ENCODE assay signal across 13 cellular contexts in the genomic region with DNA sequence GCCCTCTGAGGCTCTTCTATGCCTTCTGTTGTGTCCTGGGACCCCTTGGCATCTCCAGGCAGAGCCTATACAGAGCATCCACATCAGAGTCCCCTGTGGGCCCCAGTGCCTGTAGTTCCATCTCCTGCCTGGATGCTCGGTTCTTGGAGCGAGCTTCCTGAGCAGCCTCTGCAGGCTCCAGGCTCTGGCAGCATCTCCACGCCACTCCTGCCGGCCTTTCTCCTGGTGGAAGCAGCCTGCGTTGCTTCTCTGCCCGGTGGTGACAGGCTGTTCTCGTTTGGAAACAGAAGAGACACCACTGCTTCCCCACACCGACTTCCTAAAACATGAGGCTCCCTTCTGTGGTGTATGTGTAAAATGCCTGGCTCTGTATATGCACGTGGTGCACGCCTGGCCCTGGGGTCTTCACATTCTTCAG. TPM values are rescaled to one million over a fixed set of nuclear protein-coding genes. Genes with fewer than 3 reads are reported as not detected.
DNase-seq lines count a peak whose midpoint lies in the region; ATAC-seq, FAIRE-seq and TF ChIP-seq lines count a peak whose summit lies in the region.
"Had no signal": no experiment of that assay in that cellular context is flagged by ENCODE, and none has a peak within 500 bp of the region (broad histone marks: within the 10 kb centered on the region; RNA-seq: fewer than 3 reads in every experiment).

No MANE protein-coding gene starts in this region.

- H3K36me3 ChIP-seq in HepG2 (replicated peaks in 1 of 2; ENCODE audit: control insufficient read depth in 1 of 2, insufficient read depth in 2 of 2, low read length in 2 of 2) (peaks cover 2 to 31% of the 10 kb centered on the region in 2 experiments; a peak in 3 of 5 replicates), right lobe of liver (peaks cover 0 to 3% (median 0%) of the 10 kb centered on the region in 4 donors), astrocyte (ENCODE audit: insufficient read depth, low read length) (no peaks in the 10 kb centered on the region)
- H3K36me3 ChIP-seq: upper lobe of left lung had no signal

- H3K4me3 Mint-ChIP-seq in astrocyte (ENCODE audit: unreplicated experiment), result no peak overlapping the region
- H3K4me3 Mint-ChIP-seq: CD4-positive, CD25-positive, alpha-beta regulatory T cell had no signal

- TF ChIP-seq EP300 in HepG2 (IDR thresholded peaks at IDR 0.05; ENCODE audit: low read depth in 2 of 2, low read length in 2 of 2), result no peak
- no peak for TF ChIP-seq EP300 in HepG2 (CRISPR knock-in tag; IDR thresholded peaks at IDR 0.05; ENCODE audit: borderline replicate concordance)

- H3K9me3 ChIP-seq in HepG2 (ENCODE audit: low read length), result no peaks in the 10 kb centered on the region
- no peaks in the 10 kb centered on the region for H3K9me3 ChIP-seq in right lobe of liver
- H3K9me3 ChIP-seq in astrocyte (ENCODE audit: insufficient read depth, low read depth, low read length), result no peaks in the 10 kb centered on the region

- POLR2A ChIA-PET in HepG2 (lab: Yijun Ruan, JAX), result no interaction called here

- no peak overlapping the region for H3K4me2 ChIP-seq in HepG2 (ENCODE audit: low read depth, low read length)
- H3K4me2 ChIP-seq in astrocyte (ENCODE audit: low read length), result peak overlapping the region; percentile 68

- CTCF ChIA-PET in HepG2 (lab: Yijun Ruan, JAX; ENCODE audit: low intra/inter-chr PET ratio, low total read pairs), result no interaction called here

- H3K27ac ChIP-seq in HepG2 (ENCODE audit: extremely low read length, insufficient read depth, low read length) (no peak overlapping the region), right lobe of liver (no peak overlapping the region), astrocyte (ENCODE audit: low read depth, low read length) (no peak overlapping the region)

- TF ChIP-seq RAD21 in HepG2 (CRISPR knock-in tag; IDR thresholded peaks at IDR 0.05), result no peak

- ATAC-seq in HepG2, result peak; percentile 33; the same call in 1 of the 3 replicates
- no peak for ATAC-seq in right lobe of liver
- ATAC-seq in left ventricle myocardium superior, result peak; percentile 61
- no peak for ATAC-seq in GM21526 (IDR thresholded peaks at IDR 0.05; ENCODE audit: low FRiP score, unreplicated experiment)
- ATAC-seq: PC-3 had no signal

- peaks cover 20% of the 10 kb centered on the region for H3K36me3 Mint-ChIP-seq in astrocyte (ENCODE audit: low read depth, unreplicated experiment)

- H3K4me1 ChIP-seq in HepG2 (ENCODE audit: insufficient read depth, low read length) (peaks cover 19% of the 10 kb centered on the region), right lobe of liver (peaks cover 0 to 2% (median 0%) of the 10 kb centered on the region in 4 donors), astrocyte (ENCODE audit: insufficient read depth, low read length) (peaks cover 36% of the 10 kb centered on the region)

- TF ChIP-seq CTCF in HepG2 (CRISPR knock-in tag; IDR thresholded peaks at IDR 0.05) (no peak), right lobe of liver (IDR thresholded peaks at IDR 0.05) (no peak), astrocyte (IDR thresholded peaks at IDR 0.05; ENCODE audit: insufficient read depth, low read depth, low read length) (no peak)

- in situ Hi-C loops in HepG2 (cut with HindIII; ENCODE audit: extremely low pct_ligation_motif_present, low pct_unique_long_range_greater_than_20kb), result no loop called here

- FAIRE-seq in HepG2 (lab: Jason Lieb, UNC) (no peak), astrocyte (lab: Jason Lieb, UNC) (no peak)

- DNase-seq in HepG2 (ENCODE audit: low spot score) (no peak), right lobe of liver (no peak), astrocyte (ENCODE audit: low read depth) (peak; percentile 16), left ventricle myocardium superior (peak; percentile 82), HK-2 (ENCODE audit: unreplicated experiment) (no peak), NCI-H1694 (lab: John Stamatoyannopoulos, UW) (no peak)
- DNase-seq in stimulated activated CD4-positive, alpha-beta T cell treated with anti-CD3 and anti-CD28 coated beads, Interleukin-15, amount 100 ng/mL, for 24 hours, result no peak
- DNase-seq: CD4-positive, CD25-positive, alpha-beta regulatory T cell; dermis blood vessel endothelial cell; NCI-H187 treated with DMSO at 0.1 percent for 48 hours; upper lobe of left lung had no signal

- H3K4me3 ChIP-seq in HepG2 (replicated peaks in 1 of 3; ENCODE audit: insufficient read depth in 1 of 3, low read depth in 2 of 3, low read length in 3 of 3), result no peak overlapping the region
- H3K4me3 ChIP-seq in right lobe of liver, result no peak overlapping the region
- H3K4me3 ChIP-seq in astrocyte (ENCODE audit: insufficient read depth, low read depth, low read length), result no peak overlapping the region
- H3K4me3 ChIP-seq: upper lobe of left lung had no signal

- 98% methylated on average over 4 of the region's 10 CpGs for WGBS in HepG2 (ENCODE audit: low lambda C conversion rate)
- WGBS in right lobe of liver (ENCODE audit: insufficient coverage, low coverage, low lambda C conversion rate, missing lambda C conversion rate), result 61% methylated on average over 5 of the region's 10 CpGs

- H3K79me2 ChIP-seq in HepG2 (ENCODE audit: insufficient read depth, low read length) (peaks cover 81% of the 10 kb centered on the region), astrocyte (ENCODE audit: insufficient read depth, low read length) (peaks cover 85% of the 10 kb centered on the region)

- H3K9me3 Mint-ChIP-seq in astrocyte (ENCODE audit: unreplicated experiment), result peaks cover 11% of the 10 kb centered on the region

- H3K9ac ChIP-seq in HepG2 (ENCODE audit: insufficient read depth, low read depth, low read length), result no peak overlapping the region
- no peak overlapping the region for H3K9ac ChIP-seq in astrocyte (ENCODE audit: low read length)

- no peaks in the 10 kb centered on the region for H3K27me3 ChIP-seq in HepG2 (ENCODE audit: control insufficient read depth in 1 of 2, insufficient read depth in 2 of 2, low read length in 2 of 2)
- H3K27me3 ChIP-seq in right lobe of liver, result no peaks in the 10 kb centered on the region
- no peaks in the 10 kb centered on the region for H3K27me3 ChIP-seq in astrocyte (ENCODE audit: insufficient read depth, low read length)
- H3K27me3 ChIP-seq: upper lobe of left lung had no signal

- no peak overlapping the region for H3K27ac Mint-ChIP-seq in astrocyte (ENCODE audit: unreplicated experiment)

- peaks cover 31% of the 10 kb centered on the region for H3K4me1 Mint-ChIP-seq in astrocyte (ENCODE audit: low read depth, unreplicated experiment)

- intact Hi-C loops in HepG2 (cut with micrococcal nuclease; ENCODE audit: unreplicated experiment), result no loop called here
- intact Hi-C loops in right lobe of liver (cut with DNase I), result no loop called here
- intact Hi-C loops in left ventricle myocardium superior (cut with micrococcal nuclease), result no loop called here

- H4K20me1 ChIP-seq in HepG2 (ENCODE audit: insufficient read depth, low read length), result 0 out of 2 replicates have a peak, but pooled peaks cover 3% of the 10 kb centered on the region
- H4K20me1 ChIP-seq in astrocyte (ENCODE audit: insufficient read depth, low read length), result peaks cover 95% of the 10 kb centered on the region

- no peaks in the 10 kb centered on the region for H3K27me3 Mint-ChIP-seq in astrocyte (ENCODE audit: low read depth, unreplicated experiment)
- H3K27me3 Mint-ChIP-seq: CD4-positive, CD25-positive, alpha-beta regulatory T cell had no signal

- no TSS peak for BruUV-seq in HepG2 (replicated peaks; lab: Mats Ljungman, UMichigan)

- TF ChIP-seq POLR2A in HepG2 (IDR thresholded peaks at IDR 0.05; ENCODE audit: insufficient read depth in 1 of 2, low read depth in 2 of 2, low read length in 2 of 2) (no peak), right lobe of liver (IDR thresholded peaks at IDR 0.05) (no peak)

- H2AFZ ChIP-seq in HepG2 (ENCODE audit: low read length) (no peak overlapping the region), astrocyte (ENCODE audit: low read depth, low read length) (no peak overlapping the region)

RNA-seq across cellular contexts. Expression of gene BCR, which starts 52.8 kb away (rescaled TPM):
- total RNA-seq in HepG2 (2016; rRNA removed; fragmentation: Illumina TruSeq; extraction: Trizol), result 33.6 and 35.4 TPM in 2 replicates
- 10.9 and 12.3 TPM in 2 replicates for total RNA-seq in HepG2 (2016; cell fraction: cytosol; rRNA removed; fragmentation: Illumina TruSeq; extraction: Trizol; ENCODE audit: low read depth)
- total RNA-seq in HepG2 (2016; cell fraction: insoluble cytoplasmic fraction; rRNA removed; fragmentation: Illumina TruSeq; extraction: Trizol), result 29.4 and 37.4 TPM in 2 replicates
- total RNA-seq in HepG2 (2016; cell fraction: membrane; rRNA removed; fragmentation: Illumina TruSeq; extraction: Trizol), result 17.4 and 22.3 TPM in 2 replicates
- 26.4 and 32.2 TPM in 2 replicates for total RNA-seq in HepG2 (2016; cell fraction: nucleus; rRNA removed; fragmentation: Illumina TruSeq; extraction: Trizol)
- polyA plus RNA-seq in HepG2 (2011; rRNA removed), result 19.9 and 21.9 TPM in 2 replicates
- 28.9 and 33.8 TPM in 2 replicates for polyA plus RNA-seq in HepG2 (2011; cell fraction: cytosol; rRNA removed)
- polyA plus RNA-seq in HepG2 (2011; cell fraction: nucleus; rRNA removed), result 66.0 and 71.9 TPM in 2 replicates
- 21.2 and 25.3 TPM in 2 replicates for polyA plus RNA-seq in HepG2 (2012)
- polyA plus RNA-seq in HepG2 (2016; cell fraction: cytosol; fragmentation: Illumina TruSeq; extraction: Trizol; ENCODE audit: low read depth), result 2.3 and 4.6 TPM in 2 replicates
- 26.5 and 34.8 TPM in 2 replicates for polyA plus RNA-seq in HepG2 (2016; cell fraction: insoluble cytoplasmic fraction; fragmentation: Illumina TruSeq; extraction: Trizol; ENCODE audit: low read depth)
- 11.6 and 12.9 TPM in 2 replicates for polyA plus RNA-seq in HepG2 (2016; cell fraction: membrane; fragmentation: Illumina TruSeq; extraction: Trizol; ENCODE audit: low read depth)
- polyA plus RNA-seq in HepG2 (2016; cell fraction: nucleus; fragmentation: Illumina TruSeq; extraction: Trizol; ENCODE audit: insufficient read depth, low read depth), result 45.4 and 51.6 TPM in 2 replicates
- polyA minus RNA-seq in HepG2 (2011; rRNA and poly(A)+ RNA removed; ENCODE audit: low replicate concordance), result 67.7 and 82.7 TPM in 2 replicates
- polyA minus RNA-seq in HepG2 (2011; cell fraction: cytosol; rRNA and poly(A)+ RNA removed), result 43.0 and 57.5 TPM in 2 replicates
- polyA minus RNA-seq in HepG2 (2011; cell fraction: nucleus; rRNA and poly(A)+ RNA removed), result 24.6 and 32.1 TPM in 2 replicates
- 10 to 100 TPM; 22.7 to 28.8 (median 24.3) TPM for total RNA-seq in right lobe of liver
- total RNA-seq in astrocyte, result 41.2 and 48.9 TPM in 2 replicates
- total RNA-seq in left ventricle myocardium superior, result 25.0 TPM

Comparison
In these comparisons a context has a peak if more than half of its experiments do, and no peak if none do; other contexts are left out.
1. ATAC-seq: peak in HepG2 (single experiment) and left ventricle myocardium superior (single experiment); none in right lobe of liver (0 of 4) and GM21526 (single experiment).
2. DNase-seq: peak in astrocyte (single experiment) and left ventricle myocardium superior (single experiment); none in HepG2 (single experiment), right lobe of liver (0 of 3), HK-2 (single experiment), stimulated activated CD4-positive, alpha-beta T cell treated with anti-CD3 and anti-CD28 coated beads, Interleukin-15, amount 100 ng/mL, for 24 hours (single experiment) and NCI-H1694 (single experiment).